In the genomic region with DNA sequence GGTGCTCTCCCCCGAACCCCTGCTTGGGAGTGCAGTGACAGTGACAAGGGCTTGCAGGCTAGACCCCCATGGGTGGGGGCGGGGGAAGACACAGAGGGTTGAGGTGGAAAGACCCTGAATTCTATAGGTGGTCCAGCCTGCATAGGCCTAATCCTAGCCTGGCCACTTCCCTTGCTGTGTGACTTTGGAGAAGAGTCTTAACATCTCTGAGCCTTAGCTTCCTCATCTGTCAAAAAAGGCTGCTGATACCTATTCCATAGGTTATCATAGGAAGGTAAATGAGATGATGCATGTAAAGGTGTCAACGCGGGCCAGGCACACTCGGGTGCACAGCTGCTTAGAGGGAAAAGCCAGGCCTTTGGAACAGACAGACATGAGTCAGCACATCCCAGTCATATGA, we compare ENCODE assay signal across 27 cellular contexts. TPM values are rescaled to one million over a fixed set of nuclear protein-coding genes. Genes with fewer than 3 reads are reported as not detected.
"Had no signal": no experiment of that assay in that cellular context is flagged by ENCODE, and none has a peak within 500 bp of the region (broad histone marks: within the 10 kb centered on the region; RNA-seq: fewer than 3 reads in every experiment).

No MANE protein-coding gene starts in this region.

- H3K27me3 Mint-ChIP-seq: activated B cell treated with CpG ODN at 0.5 μM for 24 hours; activated CD8-positive, alpha-beta T cell treated with anti-CD3 and anti-CD28 coated beads for 36 hours; activated naive CD4-positive, alpha-beta T cell treated with anti-CD3 and anti-CD28 coated beads, Interleukin-2, amount 50 U/mL, for 24 hours; activated naive CD8-positive, alpha-beta T cell treated with anti-CD3 and anti-CD28 coated beads for 36 hours; activated naive CD8-positive, alpha-beta T cell treated with anti-CD3 and anti-CD28 coated beads, Interleukin-2, amount 50 U/mL, for 24 hours had no signal

- H3K36me3 Mint-ChIP-seq: activated naive CD4-positive, alpha-beta T cell treated with anti-CD3 and anti-CD28 coated beads, Interleukin-2, amount 50 U/mL, for 24 hours; activated naive CD8-positive, alpha-beta T cell treated with anti-CD3 and anti-CD28 coated beads for 36 hours had no signal

- H3K9me3 ChIP-seq: adrenal gland, body of pancreas, colonic mucosa, esophagus squamous epithelium, gastroesophageal sphincter had no signal

- H3K9me3 Mint-ChIP-seq: activated CD8-positive, alpha-beta T cell treated with anti-CD3 and anti-CD28 coated beads for 36 hours; activated naive CD4-positive, alpha-beta T cell treated with anti-CD3 and anti-CD28 coated beads for 36 hours; activated naive CD4-positive, alpha-beta T cell treated with anti-CD3 and anti-CD28 coated beads, Interleukin-2, amount 50 U/mL, for 24 hours; activated naive CD8-positive, alpha-beta T cell treated with anti-CD3 and anti-CD28 coated beads for 36 hours; activated naive CD8-positive, alpha-beta T cell treated with anti-CD3 and anti-CD28 coated beads, Interleukin-2, amount 50 U/mL, for 24 hours; activated T-helper 1 cell treated with anti-CD3 and anti-CD28 coated beads, Interleukin-12 subunit alpha, Interleukin-12 subunit beta, Interleukin-2, Interleukin-4 antibody, amounts not matched to agents 30 ng/mL and 10 ng/mL and 1 ng/mL, durations not matched to agents 14 hours and 24 hours and 36 hours; activated T-helper 2 cell treated with anti-CD3 and anti-CD28 coated beads, Interferon-gamma antibody, Interleukin-2, Interleukin-4, amounts not matched to agents 10 μg/mL and 5 μg/mL and 100 μg/mL, durations not matched to agents 14 hours and 24 hours and 36 hours; T-helper 1 cell treated with Interleukin-12 subunit alpha and Interleukin-12 subunit beta and Interleukin-4 antibody, amounts not matched to agents 30 μg/mL and 1 μg/mL, for 36 hours had no signal

- DNase-seq: activated B cell treated with CpG ODN at 0.5 μM for 24 hours, aorta, cerebellar nuclear complex, esophagus squamous epithelium, T-helper 9 cell had no signal

- H3K4me1 Mint-ChIP-seq: activated B cell treated with CpG ODN at 0.5 μM for 24 hours; activated naive CD8-positive, alpha-beta T cell treated with anti-CD3 and anti-CD28 coated beads for 36 hours; activated naive CD8-positive, alpha-beta T cell treated with anti-CD3 and anti-CD28 coated beads, Interleukin-2, amount 50 U/mL, for 24 hours had no signal

- H3K27ac ChIP-seq: adrenal gland, body of pancreas, colonic mucosa, epithelial cell of prostate, esophagus squamous epithelium, gastroesophageal sphincter, WERI-Rb-1 had no signal

- ATAC-seq: gastroesophageal sphincter had no signal

- H3K4me1 ChIP-seq: adrenal gland, body of pancreas, colonic mucosa, esophagus squamous epithelium, gastroesophageal sphincter had no signal

- FAIRE-seq: endometrium had no signal

- H3K36me3 ChIP-seq: adrenal gland, colonic mucosa, esophagus squamous epithelium, gastroesophageal sphincter, WERI-Rb-1 had no signal

- H3K27ac Mint-ChIP-seq: activated B cell treated with CpG ODN at 0.5 μM for 24 hours; activated CD8-positive, alpha-beta T cell treated with anti-CD3 and anti-CD28 coated beads for 36 hours; activated naive CD4-positive, alpha-beta T cell treated with anti-CD3 and anti-CD28 coated beads for 36 hours; activated naive CD4-positive, alpha-beta T cell treated with anti-CD3 and anti-CD28 coated beads, Interleukin-2, amount 50 U/mL, for 24 hours; activated naive CD8-positive, alpha-beta T cell treated with anti-CD3 and anti-CD28 coated beads for 36 hours; activated naive CD8-positive, alpha-beta T cell treated with anti-CD3 and anti-CD28 coated beads, Interleukin-2, amount 50 U/mL, for 24 hours; activated T-helper 1 cell treated with anti-CD3 and anti-CD28 coated beads, Interleukin-12 subunit alpha, Interleukin-12 subunit beta, Interleukin-2, Interleukin-4 antibody, amounts not matched to agents 30 ng/mL and 10 ng/mL and 1 ng/mL, durations not matched to agents 14 hours and 24 hours and 36 hours; activated T-helper 2 cell treated with anti-CD3 and anti-CD28 coated beads, Interferon-gamma antibody, Interleukin-2, Interleukin-4, amounts not matched to agents 10 μg/mL and 5 μg/mL and 100 μg/mL, durations not matched to agents 14 hours and 24 hours and 36 hours; T-helper 1 cell treated with Interleukin-12 subunit alpha and Interleukin-12 subunit beta and Interleukin-4 antibody, amounts not matched to agents 30 μg/mL and 1 μg/mL, for 36 hours had no signal

- H3K4me3 Mint-ChIP-seq: activated B cell treated with CpG ODN at 0.5 μM for 24 hours; activated CD8-positive, alpha-beta T cell treated with anti-CD3 and anti-CD28 coated beads for 36 hours; activated naive CD4-positive, alpha-beta T cell treated with anti-CD3 and anti-CD28 coated beads for 36 hours; activated naive CD4-positive, alpha-beta T cell treated with anti-CD3 and anti-CD28 coated beads, Interleukin-2, amount 50 U/mL, for 24 hours; activated naive CD8-positive, alpha-beta T cell treated with anti-CD3 and anti-CD28 coated beads for 36 hours; activated naive CD8-positive, alpha-beta T cell treated with anti-CD3 and anti-CD28 coated beads, Interleukin-2, amount 50 U/mL, for 24 hours; activated T-helper 1 cell treated with anti-CD3 and anti-CD28 coated beads, Interleukin-12 subunit alpha, Interleukin-12 subunit beta, Interleukin-2, Interleukin-4 antibody, amounts not matched to agents 30 ng/mL and 10 ng/mL and 1 ng/mL, durations not matched to agents 14 hours and 24 hours and 36 hours; T-helper 1 cell treated with Interleukin-12 subunit alpha and Interleukin-12 subunit beta and Interleukin-4 antibody, amounts not matched to agents 30 μg/mL and 1 μg/mL, for 36 hours had no signal

- H3K4me3 ChIP-seq: adrenal gland, body of pancreas, colonic mucosa, esophagus squamous epithelium, gastroesophageal sphincter had no signal

- H3K27me3 ChIP-seq: adrenal gland, body of pancreas, colonic mucosa had no signal

RNA-seq across cellular contexts. Expression of gene BPIFB4, which starts 15.8 kb away (rescaled TPM):
- total RNA-seq: activated B cell treated with CpG ODN at 0.5 μM for 24 hours; activated CD8-positive, alpha-beta T cell treated with anti-CD3 and anti-CD28 coated beads for 36 hours; activated naive CD4-positive, alpha-beta T cell treated with anti-CD3 and anti-CD28 coated beads for 36 hours; activated naive CD8-positive, alpha-beta T cell treated with anti-CD3 and anti-CD28 coated beads for 36 hours; activated T-helper 1 cell treated with anti-CD3 and anti-CD28 coated beads, Interleukin-12 subunit alpha, Interleukin-12 subunit beta, Interleukin-2, Interleukin-4 antibody, amounts not matched to agents 30 ng/mL and 10 ng/mL and 1 ng/mL, durations not matched to agents 14 hours and 24 hours and 36 hours; activated T-helper 2 cell treated with anti-CD3 and anti-CD28 coated beads, Interferon-gamma antibody, Interleukin-2, Interleukin-4, amounts not matched to agents 10 μg/mL and 5 μg/mL and 100 μg/mL, durations not matched to agents 14 hours and 24 hours and 36 hours; adrenal gland; aorta; body of pancreas; colonic mucosa; dermis microvascular lymphatic vessel endothelial cell; endothelial cell of umbilical vein; esophagus squamous epithelium; fibroblast of lung; fibroblast of villous mesenchyme; gastroesophageal sphincter; glomerular endothelial cell; T-helper 2 cell treated with Interferon-gamma antibody and Interleukin-4, amounts not matched to agents 100 ng/mL and 5 ng/mL, for 36 hours had no signal
- polyA plus RNA-seq: aorta, endothelial cell of umbilical vein, esophagus, fibroblast of lung had no signal

RNA-seq across cellular contexts. Expression of gene BPIFB3, which starts 41.5 kb away (rescaled TPM):
- total RNA-seq: activated B cell treated with CpG ODN at 0.5 μM for 24 hours; activated CD8-positive, alpha-beta T cell treated with anti-CD3 and anti-CD28 coated beads for 36 hours; activated naive CD4-positive, alpha-beta T cell treated with anti-CD3 and anti-CD28 coated beads for 36 hours; activated naive CD8-positive, alpha-beta T cell treated with anti-CD3 and anti-CD28 coated beads for 36 hours; activated T-helper 1 cell treated with anti-CD3 and anti-CD28 coated beads, Interleukin-12 subunit alpha, Interleukin-12 subunit beta, Interleukin-2, Interleukin-4 antibody, amounts not matched to agents 30 ng/mL and 10 ng/mL and 1 ng/mL, durations not matched to agents 14 hours and 24 hours and 36 hours; activated T-helper 2 cell treated with anti-CD3 and anti-CD28 coated beads, Interferon-gamma antibody, Interleukin-2, Interleukin-4, amounts not matched to agents 10 μg/mL and 5 μg/mL and 100 μg/mL, durations not matched to agents 14 hours and 24 hours and 36 hours; adrenal gland; aorta; body of pancreas; colonic mucosa; dermis microvascular lymphatic vessel endothelial cell; endothelial cell of umbilical vein; esophagus squamous epithelium; fibroblast of lung; fibroblast of villous mesenchyme; gastroesophageal sphincter; glomerular endothelial cell; T-helper 2 cell treated with Interferon-gamma antibody and Interleukin-4, amounts not matched to agents 100 ng/mL and 5 ng/mL, for 36 hours had no signal
- polyA plus RNA-seq: adrenal gland, aorta, endothelial cell of umbilical vein, esophagus, fibroblast of lung had no signal
